ENCODE assay signal across 21 cellular contexts in genomic region chr10:126846959-126847358, GRCh38. TPM values are rescaled to one million over a fixed set of nuclear protein-coding genes. Genes with fewer than 3 reads are reported as not detected.
DNase-seq lines count a peak whose midpoint lies in the region; ATAC-seq, FAIRE-seq and TF ChIP-seq lines count a peak whose summit lies in the region.
"Had no signal": no experiment of that assay in that cellular context is flagged by ENCODE, and none has a peak within 500 bp of the region (broad histone marks: within the 10 kb centered on the region; RNA-seq: fewer than 3 reads in every experiment).

No MANE protein-coding gene starts in this region.

- no peak for TF ChIP-seq POLR2A in H1 (IDR thresholded peaks at IDR 0.05; ENCODE audit: control extremely low read depth in 1 of 2, low read depth in 2 of 2, low read length in 2 of 2)

- H3K4me3 Mint-ChIP-seq in neural progenitor cell = no peak overlapping the region
- no peak overlapping the region for H3K4me3 Mint-ChIP-seq in activated T-cell treated with anti-CD3 and anti-CD28 coated beads, Interleukin-2, amount 50 U/mL, for 4 hours
- H3K4me3 Mint-ChIP-seq: CD4-positive, CD25-positive, alpha-beta regulatory T cell had no signal

- H3K4me2 ChIP-seq in PC-3 (ENCODE audit: low read length) (no peak overlapping the region), H1 (ENCODE audit: insufficient read depth in 1 of 2, low read depth in 2 of 2, low read length in 2 of 2) (no peak overlapping the region), neural progenitor cell (no peak overlapping the region)
- H3K4me2 ChIP-seq: A549 had no signal

- no peak overlapping the region for H2BK5ac ChIP-seq in H1 (ENCODE audit: low read depth, low read length)

- H3K79me2 ChIP-seq in PC-3 (ENCODE audit: low read length) (no peaks in the 10 kb centered on the region), H1 (ENCODE audit: control insufficient read depth in 1 of 2, insufficient read depth in 2 of 2, low read length in 2 of 2) (no peaks in the 10 kb centered on the region), neural progenitor cell (ENCODE audit: low read depth) (no peaks in the 10 kb centered on the region)

- H3K23me2 ChIP-seq in H1 (ENCODE audit: low read depth, low read length) = no peaks in the 10 kb centered on the region

- H2AK5ac ChIP-seq in H1 (ENCODE audit: low read depth, low read length) = no peak overlapping the region

- H3K4me1 Mint-ChIP-seq in neural progenitor cell = peaks cover 6% of the 10 kb centered on the region
- no peaks in the 10 kb centered on the region for H3K4me1 Mint-ChIP-seq in activated T-cell treated with anti-CD3 and anti-CD28 coated beads, Interleukin-2, amount 50 U/mL, for 4 hours (ENCODE audit: low read depth)
- H3K4me1 Mint-ChIP-seq: CD4-positive, CD25-positive, alpha-beta regulatory T cell had no signal

- peaks cover 4% of the 10 kb centered on the region for H3K27me3 Mint-ChIP-seq in neural progenitor cell (ENCODE audit: insufficient read depth, low read depth)
- H3K27me3 Mint-ChIP-seq in activated T-cell treated with anti-CD3 and anti-CD28 coated beads, Interleukin-2, amount 50 U/mL, for 4 hours (ENCODE audit: low read depth) = peaks cover 2% of the 10 kb centered on the region
- H3K27me3 Mint-ChIP-seq: CD4-positive, CD25-positive, alpha-beta regulatory T cell had no signal

- H2BK120ac ChIP-seq in H1 (replicated peaks; ENCODE audit: low read depth, low read length) = no peak overlapping the region

- DNase-seq in BE2C (no peak), PC-3 (no peak), H1 (ENCODE audit: low read depth in 1 of 2, low spot score in 2 of 2) (no peak), neural progenitor cell (ENCODE audit: low spot score) (no peak), middle frontal gyrus (ENCODE audit: extremely low spot score, low spot score) (no peak)
- no peak for DNase-seq in stimulated activated CD4-positive, alpha-beta T cell treated with anti-CD3 and anti-CD28 coated beads, Interleukin-4, amount 100 ng/mL, for 1 hour
- DNase-seq in activated T-cell treated with anti-CD3 and anti-CD28 coated beads, Interleukin-2, amount 50 U/mL, for 4 hours = no peak
- DNase-seq: AML-193; CD4-positive, CD25-positive, alpha-beta regulatory T cell; DMS53; KBM-7; MV-4-11; NCI-H1436; NCI-H2029; NCI-H2171; NCI-H446; NK-92 treated with Interleukin-12 subunit alpha and Interleukin-12 subunit beta, amount 100 ng/mL, for 24 hours; SHP77 treated with DMSO at 0.1 percent for 48 hours had no signal

- no peak for ATAC-seq in PC-3
- no peak for ATAC-seq in HG03139 (IDR thresholded peaks at IDR 0.05; ENCODE audit: unreplicated experiment)
- no peak for ATAC-seq in activated T-cell treated with anti-CD3 and anti-CD28 coated beads, Interleukin-2, amount 50 U/mL, for 4 hours
- ATAC-seq: A549 had no signal

- no peaks in the 10 kb centered on the region for H3K36me3 Mint-ChIP-seq in neural progenitor cell
- no peaks in the 10 kb centered on the region for H3K36me3 Mint-ChIP-seq in activated T-cell treated with anti-CD3 and anti-CD28 coated beads, Interleukin-2, amount 50 U/mL, for 4 hours (ENCODE audit: insufficient read depth)
- H3K36me3 Mint-ChIP-seq: CD4-positive, CD25-positive, alpha-beta regulatory T cell had no signal

- H3K4me3 ChIP-seq in BE2C (ENCODE audit: low read depth, low read length) (no peak overlapping the region), PC-3 (ENCODE audit: low read length) (no peak overlapping the region), H1 (ENCODE audit: extremely low read depth in 1 of 4, insufficient read depth in 2 of 4, low read depth in 3 of 4, low read length in 4 of 4) (no peak overlapping the region), neural progenitor cell (no peak overlapping the region)
- H3K4me3 ChIP-seq: A549 had no signal

- no peak; a peak in 1 of 4 replicates for TF ChIP-seq RAD21 in H1 (IDR thresholded peaks at IDR 0.05 in 1 of 2, conservative IDR thresholded peaks at IDR 0.05 in 1 of 2; ENCODE audit: low read depth in 2 of 2, low read length in 2 of 2)

- no peak overlapping the region for H3K56ac ChIP-seq in H1 (replicated peaks; ENCODE audit: insufficient read length, low read depth, low read length)

- no peak overlapping the region for H2AFZ ChIP-seq in PC-3 (ENCODE audit: low read length)
- no peak overlapping the region for H2AFZ ChIP-seq in H1 (ENCODE audit: low read length)
- no peak overlapping the region for H2AFZ ChIP-seq in neural progenitor cell (replicated peaks)

- 86% methylated on average over 2 of the region's 2 CpGs; no CpG with 5 or more reads in 1 of the 2 experiments for WGBS in H1 (ENCODE audit: extremely low coverage in 1 of 2, insufficient coverage in 1 of 2, insufficient read length in 1 of 2, insufficient replicate concordance in 2 of 2, low coverage in 1 of 2, low lambda C conversion rate in 2 of 2, missing lambda C conversion rate in 1 of 2), 2 experiments

- H3K27me3 ChIP-seq in BE2C (no peaks in the 10 kb centered on the region), PC-3 (ENCODE audit: low read length) (no peaks in the 10 kb centered on the region), H1 (replicated peaks in 1 of 4; ENCODE audit: control insufficient read depth in 3 of 4, extremely low read depth in 1 of 4, insufficient read depth in 3 of 4, low read length in 3 of 4) (0 out of 7 replicates have a peak, but pooled peaks cover 0 to 2% (median 0%) of the 10 kb centered on the region in 4 experiments), neural progenitor cell (no peaks in the 10 kb centered on the region)

- POLR2A ChIA-PET in PC-3 (lab: Charles Lee; ENCODE audit: unreplicated experiment) = no interaction called here
- POLR2A ChIA-PET in H1 (lab: Charles Lee; ENCODE audit: partially characterized antibody) = interaction anchor here (1.0 to 1.6 kb wide), 2 partner anchors 9 to 28 kb away, joined by 4 read pairs; no protein-coding TSS in a partner anchor

- peak; percentile 21; the same call in 1 of the 2 replicates for TF ChIP-seq CTCF in BE2C (IDR thresholded peaks at IDR 0.05; ENCODE audit: low read depth, low read length)
- TF ChIP-seq CTCF in PC-3 (conservative IDR thresholded peaks at IDR 0.05; ENCODE audit: low read depth, low read length) = peak; percentile 26
- TF ChIP-seq CTCF in H1 (IDR thresholded peaks at IDR 0.05; ENCODE audit: control extremely low read depth in 1 of 3, insufficient read depth in 1 of 3, low read depth in 1 of 3, low read length in 3 of 3) = peak in 2 of 3 experiments; percentile 13 to 39; a peak in 2 of 4 replicates
- peak; percentile 16 for TF ChIP-seq CTCF in neural progenitor cell (IDR thresholded peaks at IDR 0.05)

- TF ChIP-seq EP300 in H1 (IDR thresholded peaks at IDR 0.05; ENCODE audit: borderline replicate concordance in 1 of 2, low read depth in 2 of 2, low read length in 2 of 2) = no peak

- no TSS peak for BruUV-seq in PC-3 (replicated peaks; lab: Mats Ljungman, UMichigan)

- no peak overlapping the region for H3K18ac ChIP-seq in H1 (ENCODE audit: extremely low read depth, low read length)

- H2BK12ac ChIP-seq in H1 (ENCODE audit: low read depth, low read length) = no peak overlapping the region

- H2BK20ac ChIP-seq in H1 (ENCODE audit: low read length) = no peak overlapping the region

- no peaks in the 10 kb centered on the region for H4K20me1 ChIP-seq in PC-3 (ENCODE audit: low read length)
- no peaks in the 10 kb centered on the region for H4K20me1 ChIP-seq in H1 (replicated peaks in 1 of 2; ENCODE audit: control insufficient read depth in 1 of 2, insufficient read depth in 2 of 2, low read length in 2 of 2)
- no peaks in the 10 kb centered on the region for H4K20me1 ChIP-seq in neural progenitor cell (ENCODE audit: low read depth)

- H3K27ac ChIP-seq in PC-3 (ENCODE audit: low read length) = no peak overlapping the region
- H3K27ac ChIP-seq in H1 (ENCODE audit: low read depth, low read length) = no peak overlapping the region
- H3K27ac ChIP-seq in neural progenitor cell = no peak overlapping the region
- H3K27ac ChIP-seq: A549 had no signal

- no peak for FAIRE-seq in H1 (lab: Jason Lieb, UNC)
- FAIRE-seq: A549 had no signal

- no peaks in the 10 kb centered on the region for H3K9me3 ChIP-seq in BE2C
- H3K9me3 ChIP-seq in PC-3 (ENCODE audit: low read length) = no peaks in the 10 kb centered on the region
- H3K9me3 ChIP-seq in H1 (ENCODE audit: insufficient read depth in 2 of 2, low read depth in 1 of 2, low read length in 1 of 2) = no peaks in the 10 kb centered on the region
- no peaks in the 10 kb centered on the region for H3K9me3 ChIP-seq in neural progenitor cell (ENCODE audit: low read depth)
- H3K9me3 ChIP-seq: A549 had no signal

- H3K9me3 Mint-ChIP-seq in neural progenitor cell = no peaks in the 10 kb centered on the region
- H3K9me3 Mint-ChIP-seq in activated T-cell treated with anti-CD3 and anti-CD28 coated beads, Interleukin-2, amount 50 U/mL, for 4 hours = no peaks in the 10 kb centered on the region

- no peaks in the 10 kb centered on the region for H3F3A ChIP-seq in PC-3 (ENCODE audit: low read length, unreplicated experiment)
- H3F3A ChIP-seq in neural progenitor cell (ENCODE audit: low read depth) = no peaks in the 10 kb centered on the region

- H4K5ac ChIP-seq in H1 (ENCODE audit: insufficient read length, low read depth, low read length) = no peak overlapping the region

- no peak overlapping the region for H3K23ac ChIP-seq in H1 (ENCODE audit: insufficient read length)

- H4K91ac ChIP-seq in H1 (replicated peaks; ENCODE audit: insufficient read length, low read length) = no peak overlapping the region

- H3K9ac ChIP-seq in PC-3 (ENCODE audit: low read length) = no peak overlapping the region
- H3K9ac ChIP-seq in H1 (replicated peaks in 1 of 4; ENCODE audit: extremely low read depth in 1 of 4, low read depth in 3 of 4, low read length in 3 of 4) = no peak overlapping the region
- H3K9ac ChIP-seq in neural progenitor cell = no peak overlapping the region

- no peak overlapping the region for H3K27ac Mint-ChIP-seq in neural progenitor cell
- H3K27ac Mint-ChIP-seq: CD4-positive, CD25-positive, alpha-beta regulatory T cell had no signal

- no peaks in the 10 kb centered on the region for H3K79me1 ChIP-seq in H1 (ENCODE audit: low read depth, low read length)

- H2BK15ac ChIP-seq in H1 (ENCODE audit: low read length) = no peak overlapping the region

- H3K9me2 ChIP-seq in PC-3 (replicated peaks; ENCODE audit: low read length) = no peaks in the 10 kb centered on the region

- CTCF ChIA-PET in PC-3 (lab: Charles Lee) = no interaction called here
- CTCF ChIA-PET in H1 (lab: Charles Lee; ENCODE audit: partially characterized antibody) = interaction anchor here (0.6 to 1.2 kb wide), 9 partner anchors 9 to 200 kb away, joined by 3 to 4 read pairs (median 3); no protein-coding TSS in a partner anchor

- H4K8ac ChIP-seq in H1 (ENCODE audit: extremely low read depth, insufficient read depth, low read length) = no peak overlapping the region

- H3K36me3 ChIP-seq in BE2C (no peaks in the 10 kb centered on the region), PC-3 (ENCODE audit: low read depth, low read length) (no peaks in the 10 kb centered on the region), H1 (ENCODE audit: control insufficient read depth in 2 of 4, insufficient read depth in 4 of 4, low read length in 3 of 4) (no peaks in the 10 kb centered on the region), neural progenitor cell (no peaks in the 10 kb centered on the region)

- H3K4me1 ChIP-seq in BE2C (no peaks in the 10 kb centered on the region), PC-3 (ENCODE audit: insufficient read depth, low read length) (no peaks in the 10 kb centered on the region), H1 (replicated peaks in 1 of 4; ENCODE audit: control insufficient read depth in 3 of 4, insufficient read depth in 4 of 4, low read length in 3 of 4) (no peaks in the 10 kb centered on the region; a peak in 1 of 7 replicates), neural progenitor cell (no peaks in the 10 kb centered on the region)
- H3K4me1 ChIP-seq: A549 had no signal

- no peak overlapping the region for H3K14ac ChIP-seq in H1 (ENCODE audit: insufficient read length)

- no peak overlapping the region for H3K4ac ChIP-seq in H1 (replicated peaks; ENCODE audit: insufficient read length, low read depth, low read length)

- intact Hi-C loops in PC-3 (cut with micrococcal nuclease) = no loop called here

RNA-seq across cellular contexts. Expression of gene DOCK1, which starts 58.3 kb away (rescaled TPM):
- polyA plus RNA-seq in BE2C (2012; ENCODE audit: insufficient read depth, insufficient read length, low read depth) = 9.0 TPM
- total RNA-seq in PC-3 (2014; rRNA removed) = 34.3 and 34.6 TPM in 2 replicates
- 53.0 and 54.4 TPM in 2 replicates for total RNA-seq in H1 (2021; fragmentation: NEBNext Ultra II Directional; extraction: Animal tissue kit (Norgen Biotek cat#: 25700))
- polyA plus RNA-seq in H1 (2011; rRNA removed) = 11.6 and 13.2 TPM in 2 replicates
- 15.4 TPM for polyA plus RNA-seq in H1 (2011; cell fraction: cytosol; rRNA removed)
- 19.9 TPM for polyA plus RNA-seq in H1 (2011; cell fraction: nucleus; rRNA removed)
- polyA plus RNA-seq in H1 (2012, experiment 1 of 2) = 25.4 to 28.3 TPM (median 27.3 TPM) in 4 replicates
- polyA plus RNA-seq in H1 (2012, experiment 2 of 2) = 1.4 TPM
- polyA plus RNA-seq in H1 (2013, experiment 1 of 2) = 17.8 TPM
- 17.9 TPM for polyA plus RNA-seq in H1 (2013, experiment 2 of 2)
- 68.4 and 69.6 TPM in 2 replicates for polyA minus RNA-seq in H1 (2011; rRNA and poly(A)+ RNA removed)
- 32.3 TPM for polyA minus RNA-seq in H1 (2011; cell fraction: cytosol; rRNA and poly(A)+ RNA removed)
- 160 TPM for polyA minus RNA-seq in H1 (2011; cell fraction: nucleus; rRNA and poly(A)+ RNA removed)
- total RNA-seq in neural progenitor cell (ENCODE audit: low replicate concordance) = 67.0 and 72.6 TPM in 2 replicates
- total RNA-seq in activated T-cell treated with anti-CD3 and anti-CD28 coated beads, Interleukin-2, amount 50 U/mL, for 4 hours = under 1 TPM; 0.11 to 0.15 (median 0.14) TPM
- total RNA-seq: OCI-LY7 had no signal
- polyA plus RNA-seq: CD4-positive, CD25-positive, alpha-beta regulatory T cell had no signal

Comparison
In these comparisons a context has a peak if more than half of its experiments do, and no peak if none do; other contexts are left out.
1. RNA of gene DOCK1, which starts 58.3 kb away (total RNA-seq): 67.0 to 72.6 TPM in neural progenitor cell, 53.0 to 54.4 TPM in H1 and 34.3 to 34.6 TPM in PC-3; 0.11 to 0.15 TPM in activated T-cell treated with anti-CD3 and anti-CD28 coated beads, Interleukin-2, amount 50 U/mL, for 4 hours; every median in the first group is over 10 times any median in the second.
2. Peak in every context shown above with its lines, with median percentiles within 50 percentile points of each other: CTCF ChIP-seq.